9 cellular contexts compared by ENCODE assay signal in the genomic region with DNA sequence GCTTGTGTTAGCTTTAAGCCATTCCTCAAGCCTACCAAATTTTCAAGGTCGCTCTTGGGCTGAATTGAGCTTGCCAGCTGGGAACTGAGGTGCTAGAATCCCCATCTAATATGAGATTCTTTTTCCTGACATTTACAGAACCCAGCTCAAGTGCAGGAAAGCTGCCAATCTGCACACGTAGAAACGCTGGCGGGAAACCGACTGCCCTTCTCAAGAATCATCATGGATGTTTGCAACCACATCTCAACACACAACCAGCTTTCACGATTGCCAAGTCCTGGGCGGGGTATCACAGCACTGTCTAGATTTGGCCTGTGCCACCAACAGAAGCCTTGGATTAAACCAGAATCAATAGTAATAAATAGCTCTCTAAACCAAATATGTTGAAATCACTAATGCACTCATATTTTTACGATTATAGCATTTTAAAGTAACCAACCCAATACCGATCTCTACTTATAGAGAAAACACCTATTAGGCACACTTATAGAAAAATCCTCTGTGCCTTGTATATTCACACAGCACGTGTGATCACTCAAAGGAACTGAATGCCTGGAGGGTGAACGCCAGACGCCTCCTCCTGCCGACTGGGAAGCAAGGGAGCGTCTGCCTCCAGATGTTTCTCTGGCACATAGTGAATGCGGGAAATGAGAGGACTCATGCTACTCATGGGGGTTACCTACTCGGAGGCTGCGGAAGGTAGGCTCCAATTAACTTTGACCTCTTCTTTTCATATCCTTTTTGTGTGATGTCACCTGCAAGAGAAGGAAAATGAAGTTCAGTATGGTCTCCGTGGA.
DNase-seq lines count a peak whose midpoint lies in the region; ATAC-seq and TF ChIP-seq lines count a peak whose summit lies in the region.
"Had no signal": no experiment of that assay in that cellular context is flagged by ENCODE, and none has a peak within 500 bp of the region (broad histone marks: within the 10 kb centered on the region; RNA-seq: fewer than 3 reads in every experiment).

No MANE protein-coding gene starts in this region.

- no peaks in the 10 kb centered on the region for H3K9me3 ChIP-seq in iPS-18a (ENCODE audit: control insufficient read depth, low read depth, low read length)
- H3K9me3 ChIP-seq in tibial artery: no peaks in the 10 kb centered on the region

- H3K4me1 Mint-ChIP-seq in activated naive CD4-positive, alpha-beta T cell treated with anti-CD3 and anti-CD28 coated beads for 36 hours (ENCODE audit: low read depth): peaks cover 20% of the 10 kb centered on the region
- H3K4me1 Mint-ChIP-seq in activated CD8-positive, alpha-beta memory T cell treated with anti-CD3 and anti-CD28 coated beads, Interleukin-2, amount 10 ng/mL, durations not matched to agents 7 days and 5 days: peaks cover 8% of the 10 kb centered on the region

- peaks cover 63% of the 10 kb centered on the region for H3K27me3 ChIP-seq in iPS-18a (ENCODE audit: control insufficient read depth, insufficient read depth, low read length)
- no peaks in the 10 kb centered on the region for H3K27me3 ChIP-seq in tibial artery

- intact Hi-C loops in activated naive CD4-positive, alpha-beta T cell treated with anti-CD3 and anti-CD28 coated beads for 36 hours (cut with micrococcal nuclease): no loop called here
- intact Hi-C loops in tibial artery (cut with DNase I; ENCODE audit: low total_unique reads): no loop called here

- no peak for TF ChIP-seq CTCF in tibial artery (IDR thresholded peaks at IDR 0.05)

- peak overlapping the region; percentile 85 for H3K27ac Mint-ChIP-seq in activated naive CD4-positive, alpha-beta T cell treated with anti-CD3 and anti-CD28 coated beads for 36 hours
- peak overlapping the region in 1 of 2 donors; percentile 86 for H3K27ac Mint-ChIP-seq in activated naive CD4-positive, alpha-beta T cell treated with anti-CD3 and anti-CD28 coated beads, Interleukin-2, amount 50 U/mL, for 72 hours
- H3K27ac Mint-ChIP-seq in activated CD8-positive, alpha-beta memory T cell treated with anti-CD3 and anti-CD28 coated beads, Interleukin-2, amount 10 ng/mL, durations not matched to agents 7 days and 5 days: no peak overlapping the region

- DNase-seq in activated naive CD4-positive, alpha-beta T cell treated with anti-CD3 and anti-CD28 coated beads for 36 hours: no peak
- DNase-seq in activated naive CD4-positive, alpha-beta T cell treated with anti-CD3 and anti-CD28 coated beads, Interleukin-2, amount 50 U/mL, for 72 hours (ENCODE audit: low spot score in 2 of 2): no peak
- no peak for DNase-seq in activated CD8-positive, alpha-beta memory T cell treated with anti-CD3 and anti-CD28 coated beads, Interleukin-2, amount 10 ng/mL, durations not matched to agents 7 days and 5 days
- DNase-seq in tibial artery (peak in 1 of 2 donors; percentile 46), HUDEP-2 (lab: John Stamatoyannopoulos, UW; ENCODE audit: unreplicated experiment in 76 of 76) (no peak)
- DNase-seq: NCI-H1048 had no signal

- no peaks in the 10 kb centered on the region for H3K27me3 Mint-ChIP-seq in activated naive CD4-positive, alpha-beta T cell treated with anti-CD3 and anti-CD28 coated beads for 36 hours (ENCODE audit: low read depth)
- peaks cover 3% of the 10 kb centered on the region for H3K27me3 Mint-ChIP-seq in activated CD8-positive, alpha-beta memory T cell treated with anti-CD3 and anti-CD28 coated beads, Interleukin-2, amount 10 ng/mL, durations not matched to agents 7 days and 5 days

- H3K27ac ChIP-seq in iPS-18a (ENCODE audit: low read length) (no peak overlapping the region), tibial artery (peak overlapping the region; percentile 18 to 62)

- H3K4me3 ChIP-seq in iPS-18a (ENCODE audit: low read length) (peak overlapping the region; percentile 9), tibial artery (no peak overlapping the region)

- no peaks in the 10 kb centered on the region for H3K36me3 Mint-ChIP-seq in activated naive CD4-positive, alpha-beta T cell treated with anti-CD3 and anti-CD28 coated beads for 36 hours (ENCODE audit: low read depth)
- no peaks in the 10 kb centered on the region for H3K36me3 Mint-ChIP-seq in activated naive CD4-positive, alpha-beta T cell treated with anti-CD3 and anti-CD28 coated beads, Interleukin-2, amount 50 U/mL, for 72 hours
- no peaks in the 10 kb centered on the region for H3K36me3 Mint-ChIP-seq in activated CD8-positive, alpha-beta memory T cell treated with anti-CD3 and anti-CD28 coated beads, Interleukin-2, amount 10 ng/mL, durations not matched to agents 7 days and 5 days

- H3K9me3 Mint-ChIP-seq in activated naive CD4-positive, alpha-beta T cell treated with anti-CD3 and anti-CD28 coated beads for 36 hours: no peaks in the 10 kb centered on the region
- H3K9me3 Mint-ChIP-seq in activated naive CD4-positive, alpha-beta T cell treated with anti-CD3 and anti-CD28 coated beads, Interleukin-2, amount 50 U/mL, for 72 hours: no peaks in the 10 kb centered on the region
- H3K9me3 Mint-ChIP-seq in activated CD8-positive, alpha-beta memory T cell treated with anti-CD3 and anti-CD28 coated beads, Interleukin-2, amount 10 ng/mL, durations not matched to agents 7 days and 5 days (ENCODE audit: low read depth): no peaks in the 10 kb centered on the region

- no peak for ATAC-seq in activated naive CD4-positive, alpha-beta T cell treated with anti-CD3 and anti-CD28 coated beads, Interleukin-2, amount 50 U/mL, for 72 hours
- ATAC-seq in activated CD8-positive, alpha-beta memory T cell treated with anti-CD3 and anti-CD28 coated beads, Interleukin-2, amount 10 ng/mL, durations not matched to agents 7 days and 5 days: no peak
- ATAC-seq in GM18498 (IDR thresholded peaks at IDR 0.05; ENCODE audit: unreplicated experiment): no peak
- no peak for ATAC-seq in GM21526 (IDR thresholded peaks at IDR 0.05; ENCODE audit: low FRiP score, unreplicated experiment)

- H3K9ac ChIP-seq in iPS-18a (ENCODE audit: low read length): no peak overlapping the region

- peaks cover 30% of the 10 kb centered on the region for H3K4me1 ChIP-seq in iPS-18a (ENCODE audit: control insufficient read depth, low read depth, low read length)
- peaks cover 0 to 14% (median 1%) of the 10 kb centered on the region in 4 donors for H3K4me1 ChIP-seq in tibial artery

- no peaks in the 10 kb centered on the region for H3K36me3 ChIP-seq in iPS-18a (ENCODE audit: control insufficient read depth, low read depth, low read length)
- H3K36me3 ChIP-seq in tibial artery: peaks cover 0 to 36% (median 4%) of the 10 kb centered on the region in 3 donors

- H3K4me3 Mint-ChIP-seq in activated naive CD4-positive, alpha-beta T cell treated with anti-CD3 and anti-CD28 coated beads for 36 hours: peak overlapping the region; percentile 81
- peak overlapping the region; percentile 72 for H3K4me3 Mint-ChIP-seq in activated CD8-positive, alpha-beta memory T cell treated with anti-CD3 and anti-CD28 coated beads, Interleukin-2, amount 10 ng/mL, durations not matched to agents 7 days and 5 days

- CTCF ChIA-PET in activated naive CD4-positive, alpha-beta T cell treated with anti-CD3 and anti-CD28 coated beads for 36 hours (lab: Charles Lee): no interaction called here
- CTCF ChIA-PET in activated CD8-positive, alpha-beta memory T cell treated with anti-CD3 and anti-CD28 coated beads, Interleukin-2, amount 10 ng/mL, durations not matched to agents 7 days and 5 days (lab: Charles Lee): no interaction called here
